In the genomic region with DNA sequence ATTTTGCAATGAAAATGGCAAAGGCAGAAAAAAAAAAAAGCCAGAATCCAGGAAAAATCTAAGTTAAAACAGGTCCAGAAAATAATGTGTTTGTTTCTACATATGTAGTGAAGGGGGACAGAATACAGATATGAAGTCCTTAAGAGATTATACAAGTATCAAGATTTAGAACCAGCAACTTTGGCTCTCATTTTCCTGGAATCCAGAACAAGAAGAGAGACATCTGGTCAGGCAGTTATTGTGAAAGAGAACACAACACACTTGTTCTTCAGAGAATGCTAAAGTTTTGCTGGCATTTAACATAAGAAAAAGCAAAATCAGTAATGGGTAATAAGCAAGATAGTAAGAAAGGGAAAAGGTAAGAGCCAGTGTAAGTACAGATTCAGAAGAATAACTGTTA, we compare ENCODE assay signal across 18 cellular contexts. TPM values are rescaled to one million over a fixed set of nuclear protein-coding genes. Genes with fewer than 3 reads are reported as not detected.
DNase-seq lines count a peak whose midpoint lies in the region; ATAC-seq and TF ChIP-seq lines count a peak whose summit lies in the region.
"Had no signal": no experiment of that assay in that cellular context is flagged by ENCODE, and none has a peak within 500 bp of the region (broad histone marks: within the 10 kb centered on the region; RNA-seq: fewer than 3 reads in every experiment).

No MANE protein-coding gene starts in this region.

- TF ChIP-seq POLR2A in sigmoid colon (IDR thresholded peaks at IDR 0.05), result no peak

- no peak overlapping the region for H3K4me3 ChIP-seq in GM23248
- H3K4me3 ChIP-seq in adipocyte (ENCODE audit: low read length), result no peak overlapping the region
- no peak overlapping the region for H3K4me3 ChIP-seq in fibroblast of the aortic adventitia (ENCODE audit: low read depth, low read length)
- no peak overlapping the region for H3K4me3 ChIP-seq in sigmoid colon
- H3K4me3 ChIP-seq: spleen had no signal

- no peak for ATAC-seq in GM21423 (IDR thresholded peaks at IDR 0.05; ENCODE audit: unreplicated experiment)
- ATAC-seq: HCT116; stimulated activated naive B cell treated with anti-CD40 and anti-IgM and Interleukin-4, amounts not matched to agents 10 μg/mL and 1 μg/mL and 100 μg/mL, for 72 hours had no signal

- H3K27me3 ChIP-seq in GM23248 (replicated peaks; ENCODE audit: insufficient read depth) (no peaks in the 10 kb centered on the region), adipocyte (replicated peaks; ENCODE audit: control insufficient read depth, insufficient read depth, low read length) (no peaks in the 10 kb centered on the region), sigmoid colon (no peaks in the 10 kb centered on the region)
- H3K27me3 ChIP-seq: spleen had no signal

- H3K4me1 ChIP-seq in GM23248 (ENCODE audit: insufficient read depth), result peaks cover 19% of the 10 kb centered on the region; the same call in 1 of the 2 replicates
- peaks cover 14% of the 10 kb centered on the region for H3K4me1 ChIP-seq in adipocyte (ENCODE audit: control insufficient read depth, insufficient read depth, low read length)
- peaks cover 0 to 61% (median 22%) of the 10 kb centered on the region in 4 donors for H3K4me1 ChIP-seq in sigmoid colon
- H3K4me1 ChIP-seq: spleen had no signal

- H3K9ac ChIP-seq in GM23248, result no peak overlapping the region
- no peak overlapping the region for H3K9ac ChIP-seq in adipocyte (ENCODE audit: low read length)

- H3K27ac ChIP-seq in GM23248, result peak overlapping the region; percentile 21; the same call in 1 of the 2 replicates
- H3K27ac ChIP-seq in sigmoid colon, result peak overlapping the region; percentile 40 to 77 (median 60)
- H3K27ac ChIP-seq: spleen had no signal

- H3K36me3 ChIP-seq in GM23248 (ENCODE audit: low read depth), result peaks cover 47% of the 10 kb centered on the region
- H3K36me3 ChIP-seq in adipocyte (ENCODE audit: control insufficient read depth, insufficient read depth, low read length, severe bottlenecking), result peaks cover 14% of the 10 kb centered on the region
- H3K36me3 ChIP-seq in sigmoid colon, result peaks cover 0 to 55% (median 7%) of the 10 kb centered on the region in 4 donors
- H3K36me3 ChIP-seq: spleen had no signal

- H3K4me2 ChIP-seq in GM23248 (ENCODE audit: unreplicated experiment), result no peak overlapping the region

- no peaks in the 10 kb centered on the region for H4K20me1 ChIP-seq in GM23248 (ENCODE audit: insufficient read depth)

- H2AFZ ChIP-seq in GM23248, result no peak overlapping the region

- H3F3A ChIP-seq in GM23248 (ENCODE audit: insufficient read depth), result peaks cover 75% of the 10 kb centered on the region

- peak; percentile 36 for DNase-seq in GM23248
- DNase-seq in adipocyte (ENCODE audit: low read depth), result peak; percentile 74
- peak; percentile 70 for DNase-seq in fibroblast of the aortic adventitia (ENCODE audit: low read depth)
- DNase-seq in sigmoid colon, result no peak
- DNase-seq in DMS 273 (lab: John Stamatoyannopoulos, UW; ENCODE audit: unreplicated experiment), result no peak
- DNase-seq in kidney glomerular epithelial cell (lab: John Stamatoyannopoulos, UW), result no peak
- no peak for DNase-seq in stimulated activated CD8-positive, alpha-beta memory T cell treated with anti-CD3 and anti-CD28 coated beads, Interleukin-4, amount 100 ng/mL, for 48 hours
- DNase-seq: activated B cell treated with CpG ODN at 0.5 μM for 24 hours; EL; NCI-H1105; NCI-H2029 treated with DMSO at 0.1 percent for 48 hours; NCI-H2227 treated with DMSO at 0.1 percent for 48 hours; spleen; stimulated activated CD4-positive, alpha-beta T cell treated with anti-CD3 and anti-CD28 coated beads, Interleukin-2, amount 100 ng/mL, for 48 hours; stimulated activated naive B cell treated with anti-CD40 and anti-IgM and Interleukin-4, amounts not matched to agents 10 μg/mL and 1 μg/mL and 100 μg/mL, for 72 hours; T1000 had no signal

- in situ Hi-C loops in GM23248 (cut with MboI), result no loop called here

- H3K9me3 ChIP-seq in GM23248 (ENCODE audit: low read depth) (no peaks in the 10 kb centered on the region), adipocyte (ENCODE audit: control insufficient read depth, low read length) (no peaks in the 10 kb centered on the region), sigmoid colon (no peaks in the 10 kb centered on the region)
- H3K9me3 ChIP-seq: spleen had no signal

- intact Hi-C loops in sigmoid colon (cut with DNase I), result loop anchor here (5.0 kb wide), 1 partner anchor 124 kb away; the partner anchor contains the start of gene PRIM2

- H3K79me2 ChIP-seq in GM23248 (ENCODE audit: insufficient read depth), result peaks cover 70% of the 10 kb centered on the region

- TF ChIP-seq CTCF in fibroblast of the aortic adventitia (IDR thresholded peaks at IDR 0.05; ENCODE audit: insufficient read depth, low read length) (no peak), sigmoid colon (IDR thresholded peaks at IDR 0.05) (no peak)

- H3K9me2 ChIP-seq in GM23248 (ENCODE audit: insufficient read depth), result no peaks in the 10 kb centered on the region

- no peak for TF ChIP-seq EP300 in sigmoid colon (IDR thresholded peaks at IDR 0.05)

RNA-seq across cellular contexts. Expression of gene BAG2, which starts 21.1 kb away (rescaled TPM):
- total RNA-seq in GM23248 (2014; rRNA removed; shearing (Covaris generic)), result 32.1 and 33.4 TPM in 2 replicates
- 40.1 and 40.4 TPM in 2 replicates for polyA plus RNA-seq in GM23248 (2016; fragmentation: Nextera tagmentation; extraction: Ambion mirVana)
- total RNA-seq in fibroblast of the aortic adventitia (ENCODE audit: low replicate concordance), result 8.2 and 24.1 TPM in 2 replicates
- 10 to 100 TPM; 55.6 to 74.5 (median 60.0) TPM for total RNA-seq in sigmoid colon
- 1 to 10 TPM in 2 of 3 donors, under 1 TPM in 1; 0.92 to 2.9 (median 1.8) TPM for polyA plus RNA-seq in sigmoid colon

RNA-seq across cellular contexts. Expression of gene RAB23, which starts 28.9 kb away (rescaled TPM):
- total RNA-seq in GM23248 (2014; rRNA removed; shearing (Covaris generic)), result 78.6 and 81.7 TPM in 2 replicates
- polyA plus RNA-seq in GM23248 (2016; fragmentation: Nextera tagmentation; extraction: Ambion mirVana), result 46.9 and 49.1 TPM in 2 replicates
- 21.4 and 59.7 TPM in 2 replicates for total RNA-seq in fibroblast of the aortic adventitia (ENCODE audit: low replicate concordance)
- total RNA-seq in sigmoid colon, result 100 to 1,000 TPM; 115 to 188 (median 167) TPM
- 10 to 100 TPM in 1 of 3 donors, 1 to 10 TPM in 2; 3.5 to 10.1 (median 7.8) TPM for polyA plus RNA-seq in sigmoid colon

Comparison
In these comparisons a context has a peak if more than half of its experiments do, and no peak if none do; other contexts are left out.
1. DNase-seq: peak in GM23248 (single experiment), adipocyte (single experiment) and fibroblast of the aortic adventitia (single experiment); none in sigmoid colon (single experiment), DMS 273 (single experiment), kidney glomerular epithelial cell (single experiment) and stimulated activated CD8-positive, alpha-beta memory T cell treated with anti-CD3 and anti-CD28 coated beads, Interleukin-4, amount 100 ng/mL, for 48 hours (single experiment).